18 cellular contexts compared by ENCODE assay signal in genomic region chr12:27276275-27276674, GRCh38. TPM values are rescaled to one million over a fixed set of nuclear protein-coding genes. Genes with fewer than 3 reads are reported as not detected.
DNase-seq lines count a peak whose midpoint lies in the region; ATAC-seq, FAIRE-seq and TF ChIP-seq lines count a peak whose summit lies in the region.
"Had no signal": no experiment of that assay in that cellular context is flagged by ENCODE, and none has a peak within 500 bp of the region (broad histone marks: within the 10 kb centered on the region; RNA-seq: fewer than 3 reads in every experiment).

No MANE protein-coding gene starts in this region.

- H3K4me1 ChIP-seq in GM23338 (ENCODE audit: insufficient read depth) (peaks cover 67% of the 10 kb centered on the region), NT2/D1 (ENCODE audit: insufficient read depth, insufficient read length) (no peaks in the 10 kb centered on the region)

- peak; percentile 74 for DNase-seq in GM23338 (ENCODE audit: low spot score)
- DNase-seq in NT2/D1 (ENCODE audit: low read depth, low spot score) = peak; percentile 85
- peak; percentile 33 for DNase-seq in iPS DF 19.7 (ENCODE audit: low read depth, low spot score)
- no peak for DNase-seq in osteocyte (ENCODE audit: extremely low spot score, unreplicated experiment)
- DNase-seq in RCC 7860 (ENCODE audit: low spot score) = no peak
- no peak for DNase-seq in middle frontal gyrus (ENCODE audit: extremely low spot score, low spot score)
- DNase-seq: Calu3; CD4-positive, alpha-beta T cell; DMS79; HCEC 1CT; KBM-7; NCI-H1694; NCI-H446 treated with DMSO at 0.1 percent for 48 hours; NCI-H774; SHP77 treated with DMSO at 0.1 percent for 48 hours had no signal

- H3K27ac Mint-ChIP-seq in GM23338 (peak overlapping the region; percentile 0; the same call in 1 of the 2 replicates), osteocyte (ENCODE audit: unreplicated experiment) (no peak overlapping the region)
- H3K27ac Mint-ChIP-seq: CD4-positive, alpha-beta T cell had no signal

- no peaks in the 10 kb centered on the region for H4K20me1 ChIP-seq in GM23338 (replicated peaks; ENCODE audit: insufficient read depth)

- H3K4me3 Mint-ChIP-seq in GM23338 (peak overlapping the region; percentile 51), osteocyte (ENCODE audit: unreplicated experiment) (peak overlapping the region; percentile 4)
- H3K4me3 Mint-ChIP-seq: CD4-positive, alpha-beta T cell had no signal

- H3F3A ChIP-seq in GM23338 (replicated peaks; ENCODE audit: low read depth) = no peaks in the 10 kb centered on the region

- H3K27me3 ChIP-seq in GM23338 (ENCODE audit: insufficient read depth) (no peaks in the 10 kb centered on the region), NT2/D1 (ENCODE audit: insufficient read depth, insufficient read length) (no peaks in the 10 kb centered on the region)

- peak; percentile 86 for ATAC-seq in GM23338
- no peak for ATAC-seq in HG02981 (IDR thresholded peaks at IDR 0.05; ENCODE audit: unreplicated experiment)
- no peak for ATAC-seq in GM19467 (IDR thresholded peaks at IDR 0.05; ENCODE audit: unreplicated experiment)

- H3K4me1 Mint-ChIP-seq in GM23338 = peaks cover 63% of the 10 kb centered on the region
- H3K4me1 Mint-ChIP-seq in osteocyte (ENCODE audit: unreplicated experiment) = peaks cover 59% of the 10 kb centered on the region

- H3K36me3 ChIP-seq in GM23338 (ENCODE audit: insufficient read depth) = no peaks in the 10 kb centered on the region
- peaks cover 2% of the 10 kb centered on the region for H3K36me3 ChIP-seq in NT2/D1 (ENCODE audit: insufficient read depth, insufficient read length, low read length)

- no peak overlapping the region for H3K4me3 ChIP-seq in GM23338
- no peak overlapping the region for H3K4me3 ChIP-seq in NT2/D1 (ENCODE audit: insufficient read length, low read depth)

- peaks cover 52% of the 10 kb centered on the region for H3K79me2 ChIP-seq in GM23338 (replicated peaks; ENCODE audit: insufficient read depth)

- no peak for FAIRE-seq in RCC 7860 (lab: Jason Lieb, UNC)
- FAIRE-seq: GM12892 had no signal

- no peak overlapping the region for H2AFZ ChIP-seq in GM23338

- peak overlapping the region; percentile 6 for H3K4me2 ChIP-seq in GM23338

- H3K9ac ChIP-seq in NT2/D1 (ENCODE audit: insufficient read length, low read depth) = no peak overlapping the region

- H3K9me3 ChIP-seq in NT2/D1 (ENCODE audit: insufficient read depth, low read length) = no peaks in the 10 kb centered on the region

- no peaks in the 10 kb centered on the region for H3K9me2 ChIP-seq in GM23338 (ENCODE audit: insufficient read depth)

- TF ChIP-seq CTCF in GM23338 (conservative IDR thresholded peaks at IDR 0.05; ENCODE audit: low read depth in 2 of 2) = no peak
- TF ChIP-seq CTCF in osteocyte (IDR thresholded peaks at IDR 0.05) = no peak

- H3K9me3 Mint-ChIP-seq in GM23338 (no peaks in the 10 kb centered on the region), osteocyte (ENCODE audit: unreplicated experiment) (no peaks in the 10 kb centered on the region)
- H3K9me3 Mint-ChIP-seq: CD4-positive, alpha-beta T cell had no signal

- H3K27ac ChIP-seq in GM23338 (ENCODE audit: low read depth) = peak overlapping the region; percentile 10; the same call in 1 of the 2 replicates

- H3K27me3 Mint-ChIP-seq in GM23338 (ENCODE audit: insufficient read depth, low read depth, poor library complexity) (peaks cover 2% of the 10 kb centered on the region), osteocyte (ENCODE audit: unreplicated experiment) (no peaks in the 10 kb centered on the region)
- H3K27me3 Mint-ChIP-seq: CD4-positive, alpha-beta T cell had no signal

- H3K36me3 Mint-ChIP-seq in GM23338 (ENCODE audit: low read depth) (no peaks in the 10 kb centered on the region), osteocyte (ENCODE audit: unreplicated experiment) (peaks cover 18% of the 10 kb centered on the region)

TF ChIP-seq in GM23338, 12 proteins besides CTCF, POLR2A, EP300 and RAD21:
- TF ChIP-seq ZNF462 (CRISPR knock-in tag; IDR thresholded peaks at IDR 0.05) (peak; percentile 86), CREB1 (CRISPR knock-in tag; IDR thresholded peaks at IDR 0.05; ENCODE audit: low read depth) (no peak)

RNA-seq across cellular contexts. Expression of gene STK38L, which starts 32.2 kb away (rescaled TPM):
- total RNA-seq in GM23338 (2014; rRNA removed; shearing (Covaris generic)) = 56.5 and 59.7 TPM in 2 replicates
- polyA plus RNA-seq in GM23338 (2016; fragmentation: Nextera tagmentation; extraction: Ambion mirVana) = 28.9 and 31.0 TPM in 2 replicates
- total RNA-seq in osteocyte = 75.6 and 81.3 TPM in 2 replicates

RNA-seq across cellular contexts. Expression of gene BMAL2, which starts 56.4 kb away (rescaled TPM):
- 15.9 and 18.2 TPM in 2 replicates for total RNA-seq in GM23338 (2014; rRNA removed; shearing (Covaris generic))
- 4.3 and 5.5 TPM in 2 replicates for polyA plus RNA-seq in GM23338 (2016; fragmentation: Nextera tagmentation; extraction: Ambion mirVana)
- 5.5 and 6.4 TPM in 2 replicates for total RNA-seq in osteocyte

Comparison
In these comparisons a context has a peak if more than half of its experiments do, and no peak if none do; other contexts are left out.
1. DNase-seq: peak in GM23338 (single experiment), NT2/D1 (single experiment) and iPS DF 19.7 (single experiment); none in osteocyte (single experiment), RCC 7860 (single experiment) and middle frontal gyrus (single experiment).